In genomic region chr5:61969347-61969746, GRCh38 we compare ENCODE assay signal across 28 cellular contexts.
DNase-seq lines count a peak whose midpoint lies in the region; ATAC-seq and TF ChIP-seq lines count a peak whose summit lies in the region.
"Had no signal": no experiment of that assay in that cellular context is flagged by ENCODE, and none has a peak within 500 bp of the region (broad histone marks: within the 10 kb centered on the region; RNA-seq: fewer than 3 reads in every experiment).

No MANE protein-coding gene starts in this region.

- H3K9me2 ChIP-seq in PC-3 (replicated peaks; ENCODE audit: low read length), result no peaks in the 10 kb centered on the region

- peaks cover 4% of the 10 kb centered on the region for H3K9me3 Mint-ChIP-seq in natural killer cell treated with Interleukin-12 subunit alpha and Interleukin-12 subunit beta and Interleukin-15 and Interleukin-18, amount 100 ng/mL, for 72 hours
- H3K9me3 Mint-ChIP-seq: activated naive CD8-positive, alpha-beta T cell treated with anti-CD3 and anti-CD28 coated beads, Interleukin-2, amount 50 U/mL, for 24 hours; stimulated activated naive CD8-positive, alpha-beta T cell treated with anti-CD3 and anti-CD28 coated beads, Interleukin-15, amount 100 ng/mL, for 72 hours had no signal

- no peaks in the 10 kb centered on the region for H3K4me1 ChIP-seq in PC-3 (ENCODE audit: insufficient read depth, low read length)
- peaks cover 33% of the 10 kb centered on the region for H3K4me1 ChIP-seq in mesodermal cell (ENCODE audit: control insufficient read depth, insufficient read depth, low read length, poor library complexity, severe bottlenecking)
- H3K4me1 ChIP-seq: BLaER1 treated with 17β-estradiol and CSF1 and Interleukin-3, amounts not matched to agents 10 nM and 100 nM; body of pancreas; Caco-2; HAP-1; heart right ventricle; prostate gland had no signal

- no peak overlapping the region for H3K9ac ChIP-seq in PC-3 (ENCODE audit: low read length)
- H3K9ac ChIP-seq: BLaER1 treated with 17β-estradiol and CSF1 and Interleukin-3, amounts not matched to agents 10 nM and 100 nM had no signal

- H2AFZ ChIP-seq in PC-3 (ENCODE audit: low read length), result no peak overlapping the region

- no peaks in the 10 kb centered on the region for H4K20me1 ChIP-seq in PC-3 (ENCODE audit: low read length)
- H4K20me1 ChIP-seq: BLaER1 treated with 17β-estradiol and CSF1 and Interleukin-3, amounts not matched to agents 10 nM and 100 nM had no signal

- H3K27ac ChIP-seq in PC-3 (ENCODE audit: low read length) (no peak overlapping the region), epithelial cell of prostate (peak overlapping the region; percentile 24), mesodermal cell (ENCODE audit: low read depth, low read length, severe bottlenecking) (peak overlapping the region; percentile 75)
- H3K27ac ChIP-seq: BLaER1 treated with 17β-estradiol and CSF1 and Interleukin-3, amounts not matched to agents 10 nM and 100 nM; body of pancreas; heart right ventricle; prostate gland had no signal

- peaks cover 31% of the 10 kb centered on the region for H3K27me3 ChIP-seq in PC-3 (ENCODE audit: low read length)
- H3K27me3 ChIP-seq: BLaER1 treated with 17β-estradiol and CSF1 and Interleukin-3, amounts not matched to agents 10 nM and 100 nM; body of pancreas had no signal

- no peaks in the 10 kb centered on the region for H3K36me3 Mint-ChIP-seq in natural killer cell treated with Interleukin-12 subunit alpha and Interleukin-12 subunit beta and Interleukin-15 and Interleukin-18, amount 100 ng/mL, for 72 hours
- H3K36me3 Mint-ChIP-seq: naive thymus-derived CD4-positive, alpha-beta T cell had no signal

- H3F3A ChIP-seq in PC-3 (ENCODE audit: low read length, unreplicated experiment), result no peaks in the 10 kb centered on the region

- ATAC-seq in PC-3 (no peak), Right ventricle myocardium superior (ENCODE audit: poor library complexity) (no peak)
- no peak for ATAC-seq in natural killer cell treated with Interleukin-12 subunit alpha and Interleukin-12 subunit beta and Interleukin-15 and Interleukin-18, amount 100 ng/mL, for 72 hours
- ATAC-seq: activated CD4-positive, alpha-beta T cell treated with anti-CD3 and anti-CD28 coated beads for 36 hours; activated naive CD8-positive, alpha-beta T cell treated with anti-CD3 and anti-CD28 coated beads, Interleukin-2, amount 50 U/mL, for 24 hours; body of pancreas; GM12878; heart right ventricle; naive thymus-derived CD4-positive, alpha-beta T cell; stimulated activated naive CD8-positive, alpha-beta T cell treated with anti-CD3 and anti-CD28 coated beads, Interleukin-15, amount 100 ng/mL, for 72 hours had no signal

- H3K36me3 ChIP-seq in PC-3 (ENCODE audit: low read depth, low read length) (no peaks in the 10 kb centered on the region), mesodermal cell (ENCODE audit: control insufficient read depth, insufficient read depth, low read length) (no peaks in the 10 kb centered on the region)
- H3K36me3 ChIP-seq: BLaER1 treated with 17β-estradiol and CSF1 and Interleukin-3, amounts not matched to agents 10 nM and 100 nM; HAP-1; heart right ventricle; prostate gland had no signal

- no peak overlapping the region for H3K4me3 ChIP-seq in PC-3 (ENCODE audit: low read length)
- no peak overlapping the region for H3K4me3 ChIP-seq in mesodermal cell (ENCODE audit: extremely low read depth, insufficient read depth, low read length, poor library complexity, severe bottlenecking)
- H3K4me3 ChIP-seq: BLaER1 treated with 17β-estradiol and CSF1 and Interleukin-3, amounts not matched to agents 10 nM and 100 nM; body of pancreas; GM12878; HAP-1; heart right ventricle; prostate gland had no signal

- H3K79me2 ChIP-seq in PC-3 (ENCODE audit: low read length), result no peaks in the 10 kb centered on the region

- DNase-seq in Daoy (ENCODE audit: low read depth), result peak; percentile 26
- peak; percentile 28 for DNase-seq in PC-3
- DNase-seq in epithelial cell of prostate (ENCODE audit: low read depth, low spot score), result peak; percentile 43
- DNase-seq in dedifferentiated amniotic fluid mesenchymal stem cell (ENCODE audit: extremely low spot score), result no peak
- DNase-seq in natural killer cell treated with Interleukin-12 subunit alpha and Interleukin-12 subunit beta and Interleukin-15 and Interleukin-18, amount 100 ng/mL, for 72 hours (ENCODE audit: low spot score), result no peak
- DNase-seq in activated CD4-positive, alpha-beta T cell treated with anti-CD3 and anti-CD28 coated beads, Interleukin-2, amount 50 U/mL, for 4 hours, result no peak
- no peak for DNase-seq in Right ventricle myocardium superior
- DNase-seq: activated CD4-positive, alpha-beta T cell treated with anti-CD3 and anti-CD28 coated beads for 36 hours; activated gamma-delta T cell; activated naive CD8-positive, alpha-beta T cell treated with anti-CD3 and anti-CD28 coated beads, Interleukin-2, amount 50 U/mL, for 24 hours; body of pancreas; Caco-2; DMS79; heart right ventricle; KBM-7; left colon; naive thymus-derived CD4-positive, alpha-beta T cell; NCI-H1436 treated with DMSO at 0.1 percent for 48 hours; NCI-H2107; NCI-H446 treated with DMSO at 0.1 percent for 48 hours; nucleus accumbens; SHP77 treated with DMSO at 0.1 percent for 48 hours; stimulated activated naive CD8-positive, alpha-beta T cell treated with anti-CD3 and anti-CD28 coated beads, Interleukin-15, amount 100 ng/mL, for 72 hours had no signal

- no peaks in the 10 kb centered on the region for H3K4me1 Mint-ChIP-seq in natural killer cell treated with Interleukin-12 subunit alpha and Interleukin-12 subunit beta and Interleukin-15 and Interleukin-18, amount 100 ng/mL, for 72 hours (ENCODE audit: low read depth in 2 of 2)
- H3K4me1 Mint-ChIP-seq: activated CD4-positive, alpha-beta T cell treated with anti-CD3 and anti-CD28 coated beads for 36 hours; activated naive CD8-positive, alpha-beta T cell treated with anti-CD3 and anti-CD28 coated beads, Interleukin-2, amount 50 U/mL, for 24 hours; naive thymus-derived CD4-positive, alpha-beta T cell; stimulated activated naive CD8-positive, alpha-beta T cell treated with anti-CD3 and anti-CD28 coated beads, Interleukin-15, amount 100 ng/mL, for 72 hours had no signal

- H3K4me2 ChIP-seq in PC-3 (ENCODE audit: low read length), result no peak overlapping the region
- H3K4me2 ChIP-seq: BLaER1 treated with 17β-estradiol and CSF1 and Interleukin-3, amounts not matched to agents 10 nM and 100 nM had no signal

- POLR2A ChIA-PET in PC-3 (lab: Charles Lee; ENCODE audit: unreplicated experiment), result no interaction called here

- no TSS peak for BruUV-seq in PC-3 (replicated peaks; lab: Mats Ljungman, UMichigan)

- no peak for TF ChIP-seq CTCF in PC-3 (conservative IDR thresholded peaks at IDR 0.05; ENCODE audit: low read depth, low read length)

- H3K4me3 Mint-ChIP-seq in natural killer cell treated with Interleukin-12 subunit alpha and Interleukin-12 subunit beta and Interleukin-15 and Interleukin-18, amount 100 ng/mL, for 72 hours, result no peak overlapping the region
- H3K4me3 Mint-ChIP-seq: activated CD4-positive, alpha-beta T cell treated with anti-CD3 and anti-CD28 coated beads for 36 hours; activated naive CD8-positive, alpha-beta T cell treated with anti-CD3 and anti-CD28 coated beads, Interleukin-2, amount 50 U/mL, for 24 hours; naive thymus-derived CD4-positive, alpha-beta T cell; stimulated activated naive CD8-positive, alpha-beta T cell treated with anti-CD3 and anti-CD28 coated beads, Interleukin-15, amount 100 ng/mL, for 72 hours had no signal

- WGBS in mesodermal cell (ENCODE audit: insufficient coverage in 2 of 2), 2 experiments, result no CpG with 5 or more reads among the region's 2 CpGs

- no peak overlapping the region for H3K27ac Mint-ChIP-seq in natural killer cell treated with Interleukin-12 subunit alpha and Interleukin-12 subunit beta and Interleukin-15 and Interleukin-18, amount 100 ng/mL, for 72 hours
- H3K27ac Mint-ChIP-seq: activated CD4-positive, alpha-beta T cell treated with anti-CD3 and anti-CD28 coated beads for 36 hours; activated naive CD8-positive, alpha-beta T cell treated with anti-CD3 and anti-CD28 coated beads, Interleukin-2, amount 50 U/mL, for 24 hours; naive thymus-derived CD4-positive, alpha-beta T cell; stimulated activated naive CD8-positive, alpha-beta T cell treated with anti-CD3 and anti-CD28 coated beads, Interleukin-15, amount 100 ng/mL, for 72 hours had no signal

- H3K9me3 ChIP-seq in PC-3 (ENCODE audit: low read length) (no peaks in the 10 kb centered on the region), mesodermal cell (ENCODE audit: control insufficient read depth, low read length) (no peaks in the 10 kb centered on the region)
- H3K9me3 ChIP-seq: BLaER1 treated with 17β-estradiol and CSF1 and Interleukin-3, amounts not matched to agents 10 nM and 100 nM; body of pancreas; Caco-2; HAP-1; heart right ventricle; prostate gland had no signal

- CTCF ChIA-PET in PC-3 (lab: Charles Lee), result no interaction called here

- intact Hi-C loops in PC-3 (cut with micrococcal nuclease) (no loop called here), Right ventricle myocardium superior (cut with DNase I) (no loop called here)

- H3K27me3 Mint-ChIP-seq in natural killer cell treated with Interleukin-12 subunit alpha and Interleukin-12 subunit beta and Interleukin-15 and Interleukin-18, amount 100 ng/mL, for 72 hours, result no peaks in the 10 kb centered on the region
- H3K27me3 Mint-ChIP-seq: activated naive CD8-positive, alpha-beta T cell treated with anti-CD3 and anti-CD28 coated beads, Interleukin-2, amount 50 U/mL, for 24 hours; stimulated activated naive CD8-positive, alpha-beta T cell treated with anti-CD3 and anti-CD28 coated beads, Interleukin-15, amount 100 ng/mL, for 72 hours had no signal

Comparison
In these comparisons a context has a peak if more than half of its experiments do, and no peak if none do; other contexts are left out.
1. DNase-seq: peak in Daoy (single experiment), PC-3 (single experiment) and epithelial cell of prostate (single experiment); none in dedifferentiated amniotic fluid mesenchymal stem cell (single experiment), natural killer cell treated with Interleukin-12 subunit alpha and Interleukin-12 subunit beta and Interleukin-15 and Interleukin-18, amount 100 ng/mL, for 72 hours (single experiment), activated CD4-positive, alpha-beta T cell treated with anti-CD3 and anti-CD28 coated beads, Interleukin-2, amount 50 U/mL, for 4 hours (0 of 2) and Right ventricle myocardium superior (single experiment).